In genomic region chr18:60018801-60019462, GRCh38 we compare ENCODE assay signal across 20 cellular contexts.
A peak's percentile ranks its signal among the peaks of the same experiment; 100 is the strongest.
DNase-seq lines count a peak whose midpoint lies in the region; ATAC-seq and TF ChIP-seq lines count a peak whose summit lies in the region.
"Had no signal": no experiment of that assay in that cellular context is flagged by ENCODE, and none has a peak within 500 bp of the region (broad histone marks: within the 10 kb centered on the region; RNA-seq: fewer than 3 reads in every experiment).

No MANE protein-coding gene starts in this region.

- TF ChIP-seq RAD21 in SK-N-SH (IDR thresholded peaks at IDR 0.05; ENCODE audit: low read length), result no peak

- H3K79me2 ChIP-seq in SK-N-SH (ENCODE audit: insufficient read depth) (no peaks in the 10 kb centered on the region), fibroblast of lung (ENCODE audit: control insufficient read depth, insufficient read depth, low read length) (no peaks in the 10 kb centered on the region)

- H3K27ac ChIP-seq in breast epithelium (no peak overlapping the region), SK-N-SH (ENCODE audit: low read depth in 2 of 2, low read length in 1 of 2) (peak overlapping the region in 1 of 2 experiments; percentile 34; a peak in 2 of 4 replicates), fibroblast of lung (ENCODE audit: insufficient read depth, low read length) (no peak overlapping the region)
- H3K27ac ChIP-seq: 22Rv1, C4-2B, right lobe of liver, tibial nerve had no signal

- no peak overlapping the region for H3K9ac ChIP-seq in SK-N-SH
- H3K9ac ChIP-seq in fibroblast of lung (ENCODE audit: insufficient read depth, low read length), result no peak overlapping the region

- no TSS peak for BruUV-seq in MCF 10A (replicated peaks; lab: Mats Ljungman, UMichigan)

- TF ChIP-seq CTCF in MCF 10A (IDR thresholded peaks at IDR 0.05; ENCODE audit: unreplicated experiment), result no peak
- TF ChIP-seq CTCF in breast epithelium (IDR thresholded peaks at IDR 0.05), result no peak
- TF ChIP-seq CTCF in SK-N-SH (IDR thresholded peaks at IDR 0.05), result no peak
- no peak for TF ChIP-seq CTCF in fibroblast of lung (conservative IDR thresholded peaks at IDR 0.05 in 1 of 2, IDR thresholded peaks at IDR 0.05 in 1 of 2; ENCODE audit: low read depth in 1 of 2, low read length in 2 of 2)

- H3K36me3 Mint-ChIP-seq in MCF 10A (ENCODE audit: insufficient read depth, unreplicated experiment), result no peaks in the 10 kb centered on the region

- H3K36me3 ChIP-seq in breast epithelium, result no peaks in the 10 kb centered on the region
- H3K36me3 ChIP-seq in SK-N-SH (replicated peaks in 1 of 2; ENCODE audit: control insufficient read depth in 1 of 2, insufficient read depth in 2 of 2, low read length in 1 of 2), result no peaks in the 10 kb centered on the region
- H3K36me3 ChIP-seq in fibroblast of lung (ENCODE audit: control insufficient read depth, insufficient read depth, low read length), result no peaks in the 10 kb centered on the region
- H3K36me3 ChIP-seq: right lobe of liver, tibial nerve had no signal

- WGBS in SK-N-SH (ENCODE audit: low lambda C conversion rate), result 64% methylated on average over 3 of the region's 3 CpGs

- no peak overlapping the region for H3K27ac Mint-ChIP-seq in MCF 10A (ENCODE audit: low read depth, unreplicated experiment)
- H3K27ac Mint-ChIP-seq: activated B cell treated with CpG ODN at 0.5 μM for 24 hours; activated CD4-positive, alpha-beta memory T cell treated with anti-CD3 and anti-CD28 coated beads, Interleukin-2, amount 10 ng/mL, durations not matched to agents 7 days and 5 days had no signal

- H3K27me3 ChIP-seq in breast epithelium (no peaks in the 10 kb centered on the region), SK-N-SH (ENCODE audit: insufficient read depth) (no peaks in the 10 kb centered on the region), fibroblast of lung (ENCODE audit: control insufficient read depth, insufficient read depth, low read length) (no peaks in the 10 kb centered on the region)
- H3K27me3 ChIP-seq: right lobe of liver, tibial nerve had no signal

- intact Hi-C loops in MCF 10A (cut with micrococcal nuclease), result no loop called here
- intact Hi-C loops in breast epithelium (cut with DNase I; ENCODE audit: low total_unique reads), result no loop called here
- intact Hi-C loops in head of caudate nucleus (cut with DNase I), result no loop called here

- H4K20me1 ChIP-seq in SK-N-SH (ENCODE audit: insufficient read depth) (no peaks in the 10 kb centered on the region), fibroblast of lung (ENCODE audit: control insufficient read depth, extremely low read depth, insufficient read depth, low read length) (no peaks in the 10 kb centered on the region)

- H3K4me2 ChIP-seq in SK-N-SH (peak overlapping the region; percentile 5; the same call in 1 of the 2 replicates), fibroblast of lung (ENCODE audit: extremely low read depth, insufficient read depth, low read length) (no peak overlapping the region)

- no peak for ATAC-seq in HG02852 (IDR thresholded peaks at IDR 0.05; ENCODE audit: unreplicated experiment)
- ATAC-seq: right lobe of liver had no signal

- no peaks in the 10 kb centered on the region for H3K9me2 ChIP-seq in SK-N-SH

- H3K4me3 Mint-ChIP-seq in MCF 10A (ENCODE audit: unreplicated experiment), result no peak overlapping the region
- H3K4me3 Mint-ChIP-seq: activated B cell treated with CpG ODN at 0.5 μM for 24 hours; activated CD4-positive, alpha-beta memory T cell treated with anti-CD3 and anti-CD28 coated beads, Interleukin-2, amount 10 ng/mL, durations not matched to agents 7 days and 5 days had no signal

- peaks cover 22% of the 10 kb centered on the region for H3K27me3 Mint-ChIP-seq in MCF 10A (ENCODE audit: insufficient read depth, unreplicated experiment)

- POLR2A ChIA-PET in MCF 10A (lab: Yijun Ruan, JAX), result no interaction called here
- POLR2A ChIA-PET in SK-N-SH (lab: Yijun Ruan, JAX), result no interaction called here

- H3F3A ChIP-seq in SK-N-SH (replicated peaks; ENCODE audit: insufficient read depth), result peaks cover 10% of the 10 kb centered on the region

- TF ChIP-seq EP300 in SK-N-SH (IDR thresholded peaks at IDR 0.05; ENCODE audit: borderline replicate concordance in 1 of 2, low read depth in 1 of 2, low read length in 1 of 2), result no peak

- H3K4me1 Mint-ChIP-seq in MCF 10A (ENCODE audit: insufficient read depth, unreplicated experiment), result peaks cover 12% of the 10 kb centered on the region
- H3K4me1 Mint-ChIP-seq: activated CD4-positive, alpha-beta memory T cell treated with anti-CD3 and anti-CD28 coated beads, Interleukin-2, amount 10 ng/mL, durations not matched to agents 7 days and 5 days had no signal

- DNase-seq in MCF 10A (ENCODE audit: unreplicated experiment) (peak; percentile 11), breast epithelium (ENCODE audit: low spot score in 2 of 2) (no peak), SK-N-SH (no peak), fibroblast of lung (ENCODE audit: low read depth in 2 of 2) (peak; percentile 49 to 71), head of caudate nucleus (no peak), HUDEP-2 (lab: John Stamatoyannopoulos, UW; ENCODE audit: unreplicated experiment in 76 of 76) (no peak)
- no peak for DNase-seq in central memory CD4-positive, alpha-beta T cell
- DNase-seq: activated B cell treated with CpG ODN at 0.5 μM for 24 hours; activated CD4-positive, alpha-beta memory T cell treated with anti-CD3 and anti-CD28 coated beads, Interleukin-2, amount 10 ng/mL, durations not matched to agents 7 days and 5 days; activated naive CD4-positive, alpha-beta T cell treated with Interleukin-2 at 50 U/mL for 16 hours; anterior cingulate cortex; NCI-H1092 treated with DMSO at 0.1 percent for 48 hours; NCI-H2081 treated with DMSO at 0.1 percent for 48 hours; NCI-H510A treated with DMSO at 0.1 percent for 48 hours; right lobe of liver; stimulated activated naive CD4-positive, alpha-beta T cell treated with Interleukin-2 at 50 U/mL for 16 hours had no signal

- H3K4me1 ChIP-seq in breast epithelium, result no peaks in the 10 kb centered on the region
- H3K4me1 ChIP-seq in SK-N-SH (ENCODE audit: control insufficient read depth in 1 of 2, insufficient read depth in 2 of 2, low read depth in 1 of 2, low read length in 1 of 2), result peaks cover 0 to 44% of the 10 kb centered on the region in 2 experiments; a peak in 3 of 4 replicates
- H3K4me1 ChIP-seq in fibroblast of lung (ENCODE audit: control insufficient read depth, extremely low read depth, insufficient read depth, low read length), result peaks cover 2% of the 10 kb centered on the region
- H3K4me1 ChIP-seq: right lobe of liver, tibial nerve had no signal

- no peak for TF ChIP-seq POLR2A in breast epithelium (IDR thresholded peaks at IDR 0.05)

- H3K4me3 ChIP-seq in breast epithelium (no peak overlapping the region), SK-N-SH (ENCODE audit: low read depth in 2 of 2, low read length in 1 of 2) (no peak overlapping the region), fibroblast of lung (replicated peaks in 1 of 4; ENCODE audit: control extremely low read depth in 1 of 4, insufficient read depth in 1 of 4, low read depth in 3 of 4, low read length in 4 of 4) (no peak overlapping the region)
- H3K4me3 ChIP-seq: right lobe of liver, tibial nerve had no signal

- CTCF ChIA-PET in MCF 10A (lab: Yijun Ruan, JAX) (interaction anchor here (0.6 to 2.6 kb wide), 6 partner anchors 23 to 395 kb away, joined by 3 to 12 read pairs (median 3); no protein-coding TSS in a partner anchor), SK-N-SH (lab: Yijun Ruan, JAX) (interaction anchor here (1.3 kb wide), 1 partner anchor 530 kb away, joined by 5 read pairs; no protein-coding TSS in a partner anchor)

- H3K9me3 Mint-ChIP-seq in MCF 10A (ENCODE audit: unreplicated experiment), result no peaks in the 10 kb centered on the region
- H3K9me3 Mint-ChIP-seq: activated B cell treated with CpG ODN at 0.5 μM for 24 hours; activated CD4-positive, alpha-beta memory T cell treated with anti-CD3 and anti-CD28 coated beads, Interleukin-2, amount 10 ng/mL, durations not matched to agents 7 days and 5 days had no signal

- H3K9me3 ChIP-seq in breast epithelium, result no peaks in the 10 kb centered on the region
- H3K9me3 ChIP-seq in SK-N-SH, result no peaks in the 10 kb centered on the region
- H3K9me3 ChIP-seq in fibroblast of lung (ENCODE audit: control insufficient read depth, insufficient read depth, low read depth, low read length), result no peaks in the 10 kb centered on the region
- H3K9me3 ChIP-seq: right lobe of liver, tibial nerve had no signal

- H2AFZ ChIP-seq in SK-N-SH (ENCODE audit: low read depth), result no peak overlapping the region
- no peak overlapping the region for H2AFZ ChIP-seq in fibroblast of lung (ENCODE audit: low read length)

TF ChIP-seq in SK-N-SH, 30 proteins besides CTCF, POLR2A, EP300 and RAD21 (continues in another document):
- TF ChIP-seq GABPA (IDR thresholded peaks at IDR 0.05; ENCODE audit: low read depth) (no peak), POLR2AphosphoS5 (IDR thresholded peaks at IDR 0.05; ENCODE audit: low read depth, low read length) (no peak), ZBTB33 (IDR thresholded peaks at IDR 0.05; ENCODE audit: borderline replicate concordance, low read depth) (no peak), NFIC (IDR thresholded peaks at IDR 0.05; ENCODE audit: borderline replicate concordance) (no peak), MAX (IDR thresholded peaks at IDR 0.05; ENCODE audit: low read depth) (no peak), EZH2phosphoT487 (IDR thresholded peaks at IDR 0.05; ENCODE audit: borderline replicate concordance, low read depth) (no peak), RXRA (IDR thresholded peaks at IDR 0.05; ENCODE audit: borderline replicate concordance, low read depth) (no peak), TCF12 (IDR thresholded peaks at IDR 0.05) (no peak)

Comparison
In these comparisons a context has a peak if more than half of its experiments do, and no peak if none do; other contexts are left out.
1. DNase-seq: peak in MCF 10A (single experiment) and fibroblast of lung (2 of 2); none in breast epithelium (0 of 2), SK-N-SH (single experiment), central memory CD4-positive, alpha-beta T cell (single experiment), head of caudate nucleus (0 of 42) and HUDEP-2 (0 of 76).